Comparison of ENCODE assay signal across 19 cellular contexts in genomic region chr6:44143731-44144130, GRCh38. TPM values are rescaled to one million over a fixed set of nuclear protein-coding genes. Genes with fewer than 3 reads are reported as not detected.
DNase-seq lines count a peak whose midpoint lies in the region; ATAC-seq and TF ChIP-seq lines count a peak whose summit lies in the region.
"Had no signal": no experiment of that assay in that cellular context is flagged by ENCODE, and none has a peak within 500 bp of the region (broad histone marks: within the 10 kb centered on the region; RNA-seq: fewer than 3 reads in every experiment).

No MANE protein-coding gene starts in this region.

- H3K23ac ChIP-seq in neuronal stem cell (ENCODE audit: low read depth, low read length, poor library complexity) = no peak overlapping the region

- H3K9me2 ChIP-seq in Karpas-422 (replicated peaks; ENCODE audit: insufficient read depth, low read length) = no peaks in the 10 kb centered on the region

- no peak overlapping the region for H2BK5ac ChIP-seq in neuronal stem cell (ENCODE audit: low read length)

- H3K27ac ChIP-seq in neuronal stem cell (replicated peaks; ENCODE audit: low read length) = no peak overlapping the region
- no peak overlapping the region for H3K27ac ChIP-seq in Karpas-422 (ENCODE audit: low read length)
- H3K27ac ChIP-seq in ascending aorta = no peak overlapping the region
- H3K27ac ChIP-seq: 22Rv1, A549, C4-2B, HL-60 had no signal

- H3K4me2 ChIP-seq in neuronal stem cell (ENCODE audit: insufficient read depth, low read length, poor library complexity, severe bottlenecking) = no peak overlapping the region
- no peak overlapping the region for H3K4me2 ChIP-seq in Karpas-422 (ENCODE audit: low read depth, low read length, poor library complexity, severe bottlenecking)
- H3K4me2 ChIP-seq: A549 had no signal

- no peaks in the 10 kb centered on the region for H3K79me2 ChIP-seq in Karpas-422 (ENCODE audit: low read length)

- no peak overlapping the region for H2BK12ac ChIP-seq in neuronal stem cell (ENCODE audit: low read length)

- peak overlapping the region; percentile 37 for H3K9ac ChIP-seq in neuronal stem cell (ENCODE audit: low read depth, low read length, poor library complexity)
- H3K9ac ChIP-seq in Karpas-422 (ENCODE audit: low read length) = no peak overlapping the region

- intact Hi-C loops in ascending aorta (cut with DNase I) = no loop called here

- H4K91ac ChIP-seq in neuronal stem cell (ENCODE audit: low read depth, low read length, poor library complexity) = no peak overlapping the region

- no peak overlapping the region for H3K18ac ChIP-seq in neuronal stem cell (ENCODE audit: low read length)

- peaks cover 2% of the 10 kb centered on the region for H3K79me1 ChIP-seq in neuronal stem cell (ENCODE audit: low read depth, low read length)

- H2BK120ac ChIP-seq in neuronal stem cell (ENCODE audit: low read depth, low read length) = no peak overlapping the region

- H3K27me3 ChIP-seq in neuronal stem cell (ENCODE audit: control insufficient read depth in 3 of 3, insufficient read depth in 3 of 3, low read depth in 1 of 3, low read length in 3 of 3) (no peaks in the 10 kb centered on the region), Karpas-422 (ENCODE audit: low read length) (no peaks in the 10 kb centered on the region), ascending aorta (no peaks in the 10 kb centered on the region)

- H4K8ac ChIP-seq in neuronal stem cell (ENCODE audit: low read depth, low read length) = no peak overlapping the region

- H3K9me3 Mint-ChIP-seq in activated CD8-positive, alpha-beta memory T cell treated with anti-CD3 and anti-CD28 coated beads, Interleukin-2, amount 10 ng/mL, durations not matched to agents 7 days and 5 days (ENCODE audit: low read depth) = no peaks in the 10 kb centered on the region
- H3K9me3 Mint-ChIP-seq in activated T-helper 17 cell treated with anti-CD3 and anti-CD28 coated beads, Interleukin-2, amount 50 U/mL, for 72 hours = no peaks in the 10 kb centered on the region
- H3K9me3 Mint-ChIP-seq: CD4-positive, alpha-beta memory T cell; H9 had no signal

- H2AK5ac ChIP-seq in neuronal stem cell (ENCODE audit: low read depth, low read length) = no peak overlapping the region

- CTCF ChIA-PET in activated CD8-positive, alpha-beta memory T cell treated with anti-CD3 and anti-CD28 coated beads, Interleukin-2, amount 10 ng/mL, durations not matched to agents 7 days and 5 days (lab: Charles Lee) = interaction anchor here (0.8 kb wide), 1 partner anchor 11 kb away, joined by 3 read pairs; no protein-coding TSS in a partner anchor

- H3K4ac ChIP-seq in neuronal stem cell (ENCODE audit: low read length) = no peak overlapping the region

- DNase-seq in activated CD8-positive, alpha-beta memory T cell treated with anti-CD3 and anti-CD28 coated beads, Interleukin-2, amount 10 ng/mL, durations not matched to agents 7 days and 5 days = no peak
- DNase-seq in activated CD8-positive, alpha-beta memory T cell treated with anti-CD3 and anti-CD28 coated beads, Interleukin-2, amount 50 U/mL, for 4 hours = no peak
- DNase-seq in neuronal stem cell (ENCODE audit: low spot score) = no peak
- no peak for DNase-seq in Karpas-422
- DNase-seq in ascending aorta (ENCODE audit: low spot score in 2 of 2) = no peak
- no peak for DNase-seq in activated naive CD4-positive, alpha-beta T cell (lab: John Stamatoyannopoulos, UW)
- DNase-seq: AML-193; Calu3; CD4-positive, alpha-beta memory T cell; DMS79 treated with DMSO at 0.1 percent for 48 hours; GF-D8; H9; IMR-90 had no signal

- no peak overlapping the region for H2AFZ ChIP-seq in neuronal stem cell (ENCODE audit: low read length)
- no peak overlapping the region for H2AFZ ChIP-seq in Karpas-422 (ENCODE audit: low read length)

- H3K9me3 ChIP-seq in neuronal stem cell (replicated peaks in 1 of 2; ENCODE audit: control insufficient read depth in 2 of 2, insufficient read depth in 1 of 2, low read depth in 1 of 2, low read length in 2 of 2) = no peaks in the 10 kb centered on the region
- H3K9me3 ChIP-seq in Karpas-422 (ENCODE audit: low read length) = no peaks in the 10 kb centered on the region
- no peaks in the 10 kb centered on the region for H3K9me3 ChIP-seq in ascending aorta
- H3K9me3 ChIP-seq: A549 had no signal

- ATAC-seq in activated CD8-positive, alpha-beta memory T cell treated with anti-CD3 and anti-CD28 coated beads, Interleukin-2, amount 10 ng/mL, durations not matched to agents 7 days and 5 days = no peak
- ATAC-seq in activated T-helper 17 cell treated with anti-CD3 and anti-CD28 coated beads, Interleukin-2, amount 50 U/mL, for 72 hours (replicated peaks) = no peak
- ATAC-seq: A549 had no signal

- H3K4me3 ChIP-seq in neuronal stem cell (ENCODE audit: low read length in 2 of 2) = no peak overlapping the region
- no peak overlapping the region for H3K4me3 ChIP-seq in Karpas-422 (ENCODE audit: low read length)
- H3K4me3 ChIP-seq in ascending aorta = no peak overlapping the region
- H3K4me3 ChIP-seq: A549 had no signal

- H3K4me1 Mint-ChIP-seq in activated CD8-positive, alpha-beta memory T cell treated with anti-CD3 and anti-CD28 coated beads, Interleukin-2, amount 10 ng/mL, durations not matched to agents 7 days and 5 days = peaks cover 5% of the 10 kb centered on the region
- no peaks in the 10 kb centered on the region for H3K4me1 Mint-ChIP-seq in activated T-helper 17 cell treated with anti-CD3 and anti-CD28 coated beads, Interleukin-2, amount 50 U/mL, for 72 hours

- no peaks in the 10 kb centered on the region for H3K27me3 Mint-ChIP-seq in activated CD8-positive, alpha-beta memory T cell treated with anti-CD3 and anti-CD28 coated beads, Interleukin-2, amount 10 ng/mL, durations not matched to agents 7 days and 5 days
- no peaks in the 10 kb centered on the region for H3K27me3 Mint-ChIP-seq in activated T-helper 17 cell treated with anti-CD3 and anti-CD28 coated beads, Interleukin-2, amount 50 U/mL, for 72 hours
- H3K27me3 Mint-ChIP-seq: CD4-positive, alpha-beta memory T cell had no signal

- H2BK15ac ChIP-seq in neuronal stem cell (ENCODE audit: low read length) = no peak overlapping the region

- no peak overlapping the region for H3K14ac ChIP-seq in neuronal stem cell (ENCODE audit: low read length)

- TF ChIP-seq CTCF in ascending aorta (IDR thresholded peaks at IDR 0.05) = no peak

- WGBS in neuronal stem cell (ENCODE audit: extremely low coverage in 2 of 2, insufficient read length in 2 of 2, insufficient replicate concordance in 1 of 2), 2 donors = no CpG with 5 or more reads among the region's 1 CpG

- H4K20me1 ChIP-seq in Karpas-422 (ENCODE audit: insufficient read depth, low read depth, low read length) = no peaks in the 10 kb centered on the region

- no peak overlapping the region for H3K4me3 Mint-ChIP-seq in activated CD8-positive, alpha-beta memory T cell treated with anti-CD3 and anti-CD28 coated beads, Interleukin-2, amount 10 ng/mL, durations not matched to agents 7 days and 5 days
- H3K4me3 Mint-ChIP-seq in activated T-helper 17 cell treated with anti-CD3 and anti-CD28 coated beads, Interleukin-2, amount 50 U/mL, for 72 hours = no peak overlapping the region
- H3K4me3 Mint-ChIP-seq: CD4-positive, alpha-beta memory T cell; H9 had no signal

- H3K4me1 ChIP-seq in neuronal stem cell (ENCODE audit: control insufficient read depth in 2 of 2, insufficient read depth in 1 of 2, low read depth in 1 of 2, low read length in 2 of 2) (peaks cover 0 to 7% of the 10 kb centered on the region in 2 donors), Karpas-422 (ENCODE audit: low read length) (no peaks in the 10 kb centered on the region), ascending aorta (no peaks in the 10 kb centered on the region)
- H3K4me1 ChIP-seq: A549 had no signal

- H3K36me3 ChIP-seq in neuronal stem cell (replicated peaks in 1 of 2; ENCODE audit: control insufficient read depth in 2 of 2, insufficient read depth in 2 of 2, low read length in 2 of 2) (peaks cover 42 to 58% of the 10 kb centered on the region in 2 donors), Karpas-422 (ENCODE audit: insufficient read depth, low read length) (no peaks in the 10 kb centered on the region), ascending aorta (peaks cover 55 to 84% of the 10 kb centered on the region in 2 donors)

- H3K36me3 Mint-ChIP-seq in activated CD8-positive, alpha-beta memory T cell treated with anti-CD3 and anti-CD28 coated beads, Interleukin-2, amount 10 ng/mL, durations not matched to agents 7 days and 5 days = no peaks in the 10 kb centered on the region
- peaks cover 75% of the 10 kb centered on the region for H3K36me3 Mint-ChIP-seq in activated T-helper 17 cell treated with anti-CD3 and anti-CD28 coated beads, Interleukin-2, amount 50 U/mL, for 72 hours (ENCODE audit: low read depth)

- peak overlapping the region; percentile 53 for H3K27ac Mint-ChIP-seq in activated CD8-positive, alpha-beta memory T cell treated with anti-CD3 and anti-CD28 coated beads, Interleukin-2, amount 10 ng/mL, durations not matched to agents 7 days and 5 days
- H3K27ac Mint-ChIP-seq in activated T-helper 17 cell treated with anti-CD3 and anti-CD28 coated beads, Interleukin-2, amount 50 U/mL, for 72 hours = peak overlapping the region; percentile 6
- H3K27ac Mint-ChIP-seq: H9 had no signal

RNA-seq across cellular contexts. Expression of gene CAPN11, which starts 14.9 kb away (rescaled TPM):
- total RNA-seq in activated CD8-positive, alpha-beta memory T cell treated with anti-CD3 and anti-CD28 coated beads, Interleukin-2, amount 10 ng/mL, durations not matched to agents 7 days and 5 days = not detected
- 1 to 10 TPM in 1 of 2 donors, not detected in 1; 1.1 TPM for total RNA-seq in activated T-helper 17 cell treated with anti-CD3 and anti-CD28 coated beads, Interleukin-2, amount 50 U/mL, for 72 hours
- polyA plus RNA-seq in neuronal stem cell (2013, experiment 1 of 2) = 0.17 TPM
- 0.14 TPM for polyA plus RNA-seq in neuronal stem cell (2013, experiment 2 of 2)
- total RNA-seq in Karpas-422 (2014; rRNA removed; shearing (Covaris generic); ENCODE audit: low replicate concordance) = not detected in 2 replicates
- total RNA-seq in ascending aorta = 0.43 TPM
- total RNA-seq: Calu3; CD4-positive, alpha-beta memory T cell; HT1080; IMR-90 had no signal
- polyA plus RNA-seq: CD4-positive, alpha-beta memory T cell; IMR-90 had no signal

RNA-seq across cellular contexts. Expression of gene TMEM63B, which starts 16.4 kb away (rescaled TPM):
- 10 to 100 TPM; 11.1 to 11.6 TPM for total RNA-seq in activated CD8-positive, alpha-beta memory T cell treated with anti-CD3 and anti-CD28 coated beads, Interleukin-2, amount 10 ng/mL, durations not matched to agents 7 days and 5 days
- 10 to 100 TPM; 12.1 to 21.4 TPM for total RNA-seq in activated T-helper 17 cell treated with anti-CD3 and anti-CD28 coated beads, Interleukin-2, amount 50 U/mL, for 72 hours
- 28.8 TPM for polyA plus RNA-seq in neuronal stem cell (2013, experiment 1 of 2)
- polyA plus RNA-seq in neuronal stem cell (2013, experiment 2 of 2) = 27.4 TPM
- 4.5 and 9.1 TPM in 2 replicates for total RNA-seq in Karpas-422 (2014; rRNA removed; shearing (Covaris generic); ENCODE audit: low replicate concordance)
- 9.6 TPM for total RNA-seq in ascending aorta

RNA-seq across cellular contexts. Expression of gene MRPL14, which starts 16.5 kb away (rescaled TPM):
- total RNA-seq in activated CD8-positive, alpha-beta memory T cell treated with anti-CD3 and anti-CD28 coated beads, Interleukin-2, amount 10 ng/mL, durations not matched to agents 7 days and 5 days = 10 to 100 TPM; 45.8 to 47.5 TPM
- total RNA-seq in activated T-helper 17 cell treated with anti-CD3 and anti-CD28 coated beads, Interleukin-2, amount 50 U/mL, for 72 hours = 10 to 100 TPM; 29.3 to 54.0 TPM
- 64.6 TPM for polyA plus RNA-seq in neuronal stem cell (2013, experiment 1 of 2)
- polyA plus RNA-seq in neuronal stem cell (2013, experiment 2 of 2) = 66.2 TPM
- 80.1 and 82.9 TPM in 2 replicates for total RNA-seq in Karpas-422 (2014; rRNA removed; shearing (Covaris generic); ENCODE audit: low replicate concordance)
- 61.8 TPM for total RNA-seq in ascending aorta
